ENCODE assay signal across 29 cellular contexts in genomic region chr1:77986810-77987209, GRCh38. TPM values are rescaled to one million over a fixed set of nuclear protein-coding genes. Genes with fewer than 3 reads are reported as not detected.
DNase-seq lines count a peak whose midpoint lies in the region; ATAC-seq, FAIRE-seq and TF ChIP-seq lines count a peak whose summit lies in the region.
"Had no signal": no experiment of that assay in that cellular context is flagged by ENCODE, and none has a peak within 500 bp of the region (broad histone marks: within the 10 kb centered on the region; RNA-seq: fewer than 3 reads in every experiment).

No MANE protein-coding gene starts in this region.

- peaks cover 84% of the 10 kb centered on the region for H3K79me2 ChIP-seq in mammary epithelial cell (ENCODE audit: insufficient read depth, low read length)
- H3K79me2 ChIP-seq in K562 (ENCODE audit: control insufficient read depth, insufficient read depth, low read length): peaks cover 78% of the 10 kb centered on the region

- H2AFZ ChIP-seq in mammary epithelial cell (ENCODE audit: low read depth, low read length) (no peak overlapping the region), K562 (ENCODE audit: low read depth, low read length) (no peak overlapping the region)

- H3K9me3 ChIP-seq in mammary epithelial cell (replicated peaks; ENCODE audit: insufficient read depth, low read length) (no peaks in the 10 kb centered on the region), breast epithelium (no peaks in the 10 kb centered on the region), K562 (replicated peaks; ENCODE audit: control insufficient read depth, insufficient read depth, low read depth, low read length) (no peaks in the 10 kb centered on the region), pancreas (no peaks in the 10 kb centered on the region)
- no peaks in the 10 kb centered on the region for H3K9me3 ChIP-seq in CD4-positive, alpha-beta memory T cell (ENCODE audit: control insufficient read depth in 1 of 2, low read length in 2 of 2)
- H3K9me3 ChIP-seq: MG63, right atrium auricular region, spleen, tibial nerve had no signal

- TF ChIP-seq CTCF in mammary epithelial cell (conservative IDR thresholded peaks at IDR 0.05 in 1 of 2, IDR thresholded peaks at IDR 0.05 in 1 of 2; ENCODE audit: extremely low read depth in 1 of 2, insufficient read depth in 1 of 2, low read depth in 1 of 2, low read length in 2 of 2) (no peak), breast epithelium (IDR thresholded peaks at IDR 0.05) (no peak), K562 (IDR thresholded peaks at IDR 0.05 in 2 of 3, conservative IDR thresholded peaks at IDR 0.05 in 1 of 3; ENCODE audit: insufficient read depth in 2 of 3, low read depth in 1 of 3, low read length in 3 of 3) (no peak), pancreas (IDR thresholded peaks at IDR 0.05) (no peak)

- no peak overlapping the region for H3K4me3 Mint-ChIP-seq in CD4-positive, alpha-beta memory T cell
- H3K4me3 Mint-ChIP-seq: CD4-positive, alpha-beta T cell; naive thymus-derived CD8-positive, alpha-beta T cell; T-helper 1 cell treated with Interleukin-12 subunit alpha and Interleukin-12 subunit beta and Interleukin-4 antibody, amounts not matched to agents 30 μg/mL and 1 μg/mL, for 36 hours had no signal

- in situ Hi-C loops in mammary epithelial cell (cut with MboI; ENCODE audit: low sequenced_read_pairs in 2 of 2) (no loop called here), K562 (cut with MboI) (no loop called here)

- CTCF ChIA-PET in mammary epithelial cell (lab: Charles Lee; ENCODE audit: low non-redundant PET) (no interaction called here), K562 (lab: Yijun Ruan, JAX; ENCODE audit: low intra/inter-chr PET ratio) (no interaction called here)
- CTCF ChIA-PET in CD4-positive, alpha-beta memory T cell (lab: Charles Lee; ENCODE audit: partially characterized antibody): no interaction called here

- TF ChIP-seq EP300 in K562 (IDR thresholded peaks at IDR 0.05; ENCODE audit: low read length): no peak

- H3K9me3 Mint-ChIP-seq in CD4-positive, alpha-beta memory T cell: no peaks in the 10 kb centered on the region
- H3K9me3 Mint-ChIP-seq: CD4-positive, alpha-beta T cell; naive thymus-derived CD8-positive, alpha-beta T cell; T-helper 1 cell treated with Interleukin-12 subunit alpha and Interleukin-12 subunit beta and Interleukin-4 antibody, amounts not matched to agents 30 μg/mL and 1 μg/mL, for 36 hours had no signal

- peaks cover 10 to 27% (median 21%) of the 10 kb centered on the region in 4 donors for H3K4me1 Mint-ChIP-seq in CD4-positive, alpha-beta memory T cell

- POLR2A ChIA-PET in K562 (lab: Yijun Ruan, JAX): interaction anchor here (1.6 to 9.1 kb wide), 2 partner anchors 9 to 15 kb away, joined by 5 to 118 read pairs; partner anchors contain the start of gene DNAJB4
- POLR2A ChIA-PET in CD4-positive, alpha-beta memory T cell (lab: Charles Lee; ENCODE audit: partially characterized antibody): no interaction called here

- no peak overlapping the region for H3K27ac ChIP-seq in mammary epithelial cell (ENCODE audit: insufficient read depth, low read depth, low read length)
- no peak overlapping the region for H3K27ac ChIP-seq in breast epithelium
- no peak overlapping the region for H3K27ac ChIP-seq in K562 (ENCODE audit: extremely low read depth, low read depth, low read length)
- no peak overlapping the region for H3K27ac ChIP-seq in CD4-positive, alpha-beta memory T cell (ENCODE audit: low read depth, low read length)
- H3K27ac ChIP-seq in pancreas: peak overlapping the region in 2 of 4 donors; percentile 98 to 99
- H3K27ac ChIP-seq: 22Rv1, right atrium auricular region, tibial nerve had no signal

- no peaks in the 10 kb centered on the region for H3K27me3 ChIP-seq in mammary epithelial cell (ENCODE audit: insufficient read depth, low read length)
- H3K27me3 ChIP-seq in breast epithelium: no peaks in the 10 kb centered on the region
- no peaks in the 10 kb centered on the region for H3K27me3 ChIP-seq in K562 (ENCODE audit: control insufficient read depth in 2 of 2, insufficient read depth in 2 of 2, low read length in 2 of 2)
- no peaks in the 10 kb centered on the region for H3K27me3 ChIP-seq in CD4-positive, alpha-beta memory T cell (ENCODE audit: insufficient read depth, low read length)
- H3K27me3 ChIP-seq in pancreas: no peaks in the 10 kb centered on the region
- H3K27me3 ChIP-seq: MG63, right atrium auricular region, spleen, tibial nerve had no signal

- H3K36me3 ChIP-seq in mammary epithelial cell (ENCODE audit: insufficient read depth, low read length) (peaks cover 3% of the 10 kb centered on the region), breast epithelium (no peaks in the 10 kb centered on the region), K562 (ENCODE audit: control insufficient read depth, insufficient read depth, low read length) (peaks cover 31% of the 10 kb centered on the region), pancreas (no peaks in the 10 kb centered on the region)
- H3K36me3 ChIP-seq in CD4-positive, alpha-beta memory T cell (ENCODE audit: insufficient read depth, low read length): no peaks in the 10 kb centered on the region
- H3K36me3 ChIP-seq: right atrium auricular region, spleen had no signal

- H3K4me1 ChIP-seq in mammary epithelial cell (ENCODE audit: insufficient read depth, low read length): peaks cover 9% of the 10 kb centered on the region
- H3K4me1 ChIP-seq in breast epithelium: no peaks in the 10 kb centered on the region
- no peaks in the 10 kb centered on the region; a peak in 2 of 5 replicates for H3K4me1 ChIP-seq in K562 (replicated peaks in 1 of 2; ENCODE audit: control insufficient read depth in 2 of 2, insufficient read depth in 2 of 2, low read length in 2 of 2)
- no peaks in the 10 kb centered on the region for H3K4me1 ChIP-seq in CD4-positive, alpha-beta memory T cell (ENCODE audit: insufficient read depth, low read length)
- peaks cover 4 to 41% (median 30%) of the 10 kb centered on the region in 3 donors for H3K4me1 ChIP-seq in pancreas

- DNase-seq in NCI-H82 (lab: John Stamatoyannopoulos, UW) (peak; percentile 34), NCI-H82 treated with DMSO at 0.1 percent for 48 hours (lab: John Stamatoyannopoulos, UW; ENCODE audit: unreplicated experiment) (no peak), mammary epithelial cell (peak; percentile 33), breast epithelium (ENCODE audit: low spot score in 2 of 2) (no peak), K562 (ENCODE audit: extremely low read depth in 1 of 4, low spot score in 3 of 4) (no peak), pancreas (no peak)
- DNase-seq in stimulated activated naive CD8-positive, alpha-beta T cell treated with anti-CD3 and anti-CD28 coated beads, Interleukin-15, Interleukin-2, amounts not matched to agents 100 U/mL and 50 U/mL, for 24 hours: peak; percentile 35
- no peak for DNase-seq in CD4-positive, alpha-beta memory T cell
- DNase-seq: activated CD4-positive, alpha-beta T cell treated with anti-CD3 and anti-CD28 coated beads, Interleukin-2, amount 50 U/mL, for 1 hour; activated naive CD4-positive, alpha-beta T cell treated with Interleukin-2 at 50 U/mL for 16 hours; anterior cingulate cortex; CD4-positive, alpha-beta T cell; central memory CD4-positive, alpha-beta T cell; dermis blood vessel endothelial cell; DMS 273 treated with DMSO at 0.1 percent for 48 hours; islet precursor cell; MG63; midbrain; naive thymus-derived CD8-positive, alpha-beta T cell; NCI-H1694; NCI-H2171; NCI-H510A treated with DMSO at 0.1 percent for 48 hours; spleen had no signal

- no peak overlapping the region for H3K27ac Mint-ChIP-seq in CD4-positive, alpha-beta memory T cell
- H3K27ac Mint-ChIP-seq: CD4-positive, alpha-beta T cell; T-helper 1 cell treated with Interleukin-12 subunit alpha and Interleukin-12 subunit beta and Interleukin-4 antibody, amounts not matched to agents 30 μg/mL and 1 μg/mL, for 36 hours had no signal

- H3K9me1 ChIP-seq in K562 (ENCODE audit: control insufficient read depth, insufficient read depth, low read length): no peaks in the 10 kb centered on the region

- no peak overlapping the region for H3K4me2 ChIP-seq in mammary epithelial cell (ENCODE audit: insufficient read depth, low read depth, low read length)
- H3K4me2 ChIP-seq in K562 (ENCODE audit: insufficient read depth, low read length): no peak overlapping the region

- H4K20me1 ChIP-seq in mammary epithelial cell (ENCODE audit: insufficient read depth, low read length) (no peaks in the 10 kb centered on the region), K562 (replicated peaks; ENCODE audit: control insufficient read depth, insufficient read depth, low read length) (no peaks in the 10 kb centered on the region; the same call in 1 of the 2 replicates)

- H3K4me3 ChIP-seq in mammary epithelial cell (replicated peaks in 1 of 3; ENCODE audit: insufficient read depth in 1 of 3, low read depth in 2 of 3, low read length in 3 of 3): no peak overlapping the region
- no peak overlapping the region for H3K4me3 ChIP-seq in breast epithelium
- H3K4me3 ChIP-seq in K562: no peak overlapping the region
- H3K4me3 ChIP-seq in CD4-positive, alpha-beta memory T cell (ENCODE audit: low read length in 2 of 2): no peak overlapping the region
- no peak overlapping the region for H3K4me3 ChIP-seq in pancreas
- H3K4me3 ChIP-seq: MG63, right atrium auricular region, spleen, tibial nerve had no signal

- BruUV-seq in mammary epithelial cell (replicated peaks; lab: Mats Ljungman, UMichigan) (no TSS peak), K562 (replicated peaks; lab: Mats Ljungman, UMichigan) (no TSS peak)

- no peak for TF ChIP-seq RAD21 in K562 (CRISPR knock-in tag; conservative IDR thresholded peaks at IDR 0.05 in 1 of 2, IDR thresholded peaks at IDR 0.05 in 1 of 2)

- TF ChIP-seq POLR2A in breast epithelium (IDR thresholded peaks at IDR 0.05) (no peak), K562 (conservative IDR thresholded peaks at IDR 0.05) (no peak)

- FAIRE-seq in K562 (lab: Jason Lieb, UNC) (peak; percentile 6), pancreas (lab: Jason Lieb, UNC) (no peak)
- FAIRE-seq: RCC 7860 had no signal

- no peaks in the 10 kb centered on the region for H3K27me3 Mint-ChIP-seq in CD4-positive, alpha-beta memory T cell
- H3K27me3 Mint-ChIP-seq: CD4-positive, alpha-beta T cell; naive thymus-derived CD8-positive, alpha-beta T cell had no signal

- intact Hi-C loops in mammary epithelial cell (cut with micrococcal nuclease): no loop called here
- intact Hi-C loops in breast epithelium (cut with DNase I; ENCODE audit: low total_unique reads): no loop called here
- intact Hi-C loops in K562 (cut with micrococcal nuclease): no loop called here
- intact Hi-C loops in CD4-positive, alpha-beta memory T cell (cut with micrococcal nuclease): no loop called here
- intact Hi-C loops in pancreas (cut with DNase I): loop anchor here in 1 of 3 donors (10.0 kb wide), 1 partner anchor 58 kb away; the partner anchor contains the start of gene GIPC2

- no peak overlapping the region for H3K9ac ChIP-seq in mammary epithelial cell (ENCODE audit: insufficient read depth, low read length)
- no peak overlapping the region for H3K9ac ChIP-seq in K562 (ENCODE audit: insufficient read depth in 1 of 2, low read depth in 2 of 2, low read length in 2 of 2)

- dilution Hi-C loops in mammary epithelial cell (cut with HindIII; ENCODE audit: low sequenced_read_pairs): no loop called here

- ATAC-seq in K562: peak; percentile 29; the same call in 2 of the 3 replicates
- peak; percentile 98 for ATAC-seq in stimulated activated naive CD8-positive, alpha-beta T cell treated with anti-CD3 and anti-CD28 coated beads, Interleukin-15, Interleukin-2, amounts not matched to agents 100 U/mL and 50 U/mL, for 24 hours
- ATAC-seq in pancreas: no peak
- ATAC-seq: naive thymus-derived CD8-positive, alpha-beta T cell had no signal

- peaks cover 0 to 7% of the 10 kb centered on the region in 2 donors for H3K36me3 Mint-ChIP-seq in CD4-positive, alpha-beta memory T cell

RNA-seq across cellular contexts. Expression of gene FUBP1, which starts 7.9 kb away (rescaled TPM):
- total RNA-seq in mammary epithelial cell (100 to 1,000 TPM in 1 of 2 donors, 10 to 100 TPM in 1; 85.9 to 113 TPM), breast epithelium (100 to 1,000 TPM in 2 of 3 donors, 10 to 100 TPM in 1; 96.0 to 186 (median 156) TPM), K562 (2014; rRNA removed) (182 and 192 TPM in 2 replicates), K562 (2014; rRNA removed; fragmentation: Illumina TruSeq; extraction: Trizol) (253 and 279 TPM in 2 replicates), K562 (2015; rRNA removed; fragmentation: Illumina TruSeq; extraction: Trizol) (234 and 254 TPM in 2 replicates), K562 (2021) (195 and 199 TPM in 2 replicates), pancreas (10 to 100 TPM; 36.9 to 81.5 (median 51.6) TPM)
- polyA plus RNA-seq in mammary epithelial cell (85.4 TPM), K562 (2011; rRNA removed) (292 and 294 TPM in 2 replicates), K562 (2014; fragmentation: Illumina TruSeq; extraction: Trizol) (185 and 213 TPM in 2 replicates), K562 (2014; fragmentation: Nextera tagmentation; extraction: Ambion mirVana) (100 to 1,000 TPM; 104 to 170 TPM), K562 (2014; rRNA removed) (224 and 265 TPM in 2 replicates), pancreas (10 to 100 TPM; 21.7 to 46.6 TPM)
- polyA minus RNA-seq in mammary epithelial cell: 82.6 TPM
- total RNA-seq in K562 (2011; cell fraction: chromatin; rRNA removed; ENCODE audit: low replicate concordance): 264 and 677 TPM in 2 replicates
- total RNA-seq in K562 (2011; cell fraction: nucleolus; rRNA removed): 127 and 179 TPM in 2 replicates
- total RNA-seq in K562 (2011; cell fraction: nucleoplasm; rRNA removed): 251 and 332 TPM in 2 replicates
- 136 and 194 TPM in 2 replicates for polyA plus RNA-seq in K562 (2011; cell fraction: cytosol; rRNA removed)
- 763 and 1,195 TPM in 2 replicates for polyA plus RNA-seq in K562 (2011; cell fraction: nucleus; rRNA removed)
- 143 and 152 TPM in 2 replicates for polyA plus RNA-seq in K562 (2012)
- 304 and 320 TPM in 2 replicates for polyA minus RNA-seq in K562 (2011; rRNA and poly(A)+ RNA removed)
- 101 and 114 TPM in 2 replicates for polyA minus RNA-seq in K562 (2011; cell fraction: cytosol; rRNA and poly(A)+ RNA removed)
- 359 and 608 TPM in 2 replicates for polyA minus RNA-seq in K562 (2011; cell fraction: nucleus; rRNA and poly(A)+ RNA removed)
- total RNA-seq in CD4-positive, alpha-beta memory T cell: 100 to 1,000 TPM; 246 to 270 TPM
- 10 to 100 TPM; 31.5 to 58.0 TPM for polyA plus RNA-seq in CD4-positive, alpha-beta memory T cell

RNA-seq across cellular contexts. Expression of gene DNAJB4, which starts 17.9 kb away (rescaled TPM):
- total RNA-seq in mammary epithelial cell (10 to 100 TPM; 15.6 to 25.3 TPM), breast epithelium (10 to 100 TPM; 25.3 to 39.5 (median 31.5) TPM), K562 (2014; rRNA removed) (8.5 and 13.2 TPM in 2 replicates), K562 (2014; rRNA removed; fragmentation: Illumina TruSeq; extraction: Trizol) (22.5 and 33.2 TPM in 2 replicates), K562 (2015; rRNA removed; fragmentation: Illumina TruSeq; extraction: Trizol) (18.2 and 19.8 TPM in 2 replicates), K562 (2021) (17.8 and 20.5 TPM in 2 replicates), pancreas (10 to 100 TPM; 13.1 to 38.6 (median 21.7) TPM)
- polyA plus RNA-seq in mammary epithelial cell (6.2 TPM), K562 (2011; rRNA removed) (15.2 and 23.5 TPM in 2 replicates), K562 (2014; fragmentation: Illumina TruSeq; extraction: Trizol) (16.5 and 17.5 TPM in 2 replicates), K562 (2014; fragmentation: Nextera tagmentation; extraction: Ambion mirVana) (10 to 100 TPM; 18.3 to 27.7 TPM), K562 (2014; rRNA removed) (15.3 and 20.7 TPM in 2 replicates), pancreas (1 to 10 TPM; 6.7 to 9.2 TPM)
- 7.1 TPM for polyA minus RNA-seq in mammary epithelial cell
- total RNA-seq in K562 (2011; cell fraction: chromatin; rRNA removed; ENCODE audit: low replicate concordance): 20.6 and 59.9 TPM in 2 replicates
- total RNA-seq in K562 (2011; cell fraction: nucleolus; rRNA removed): 16.6 and 21.7 TPM in 2 replicates
- total RNA-seq in K562 (2011; cell fraction: nucleoplasm; rRNA removed): 45.6 and 71.6 TPM in 2 replicates
- polyA plus RNA-seq in K562 (2011; cell fraction: cytosol; rRNA removed): 1.8 and 5.4 TPM in 2 replicates
- polyA plus RNA-seq in K562 (2011; cell fraction: nucleus; rRNA removed): 6.4 and 7.9 TPM in 2 replicates
- 11.4 and 15.5 TPM in 2 replicates for polyA plus RNA-seq in K562 (2012)
- 32.3 and 45.6 TPM in 2 replicates for polyA minus RNA-seq in K562 (2011; rRNA and poly(A)+ RNA removed)
- polyA minus RNA-seq in K562 (2011; cell fraction: cytosol; rRNA and poly(A)+ RNA removed): 9.8 and 10.6 TPM in 2 replicates
- polyA minus RNA-seq in K562 (2011; cell fraction: nucleus; rRNA and poly(A)+ RNA removed): 19.0 and 37.7 TPM in 2 replicates
- total RNA-seq in CD4-positive, alpha-beta memory T cell: 10 to 100 TPM; 15.5 to 18.3 TPM
- 1 to 10 TPM; 8.7 to 9.8 TPM for polyA plus RNA-seq in CD4-positive, alpha-beta memory T cell

RNA-seq across cellular contexts. Expression of gene GIPC2, which starts 59.0 kb away (rescaled TPM):
- total RNA-seq in mammary epithelial cell (under 1 TPM in 1 of 2 donors, not detected in 1; under 0.01 TPM), breast epithelium (1 to 10 TPM; 2.6 to 3.6 (median 2.6) TPM), K562 (2014; rRNA removed) (0.05 TPM in 1 of 2 replicates, not detected in the other), K562 (2014; rRNA removed; fragmentation: Illumina TruSeq; extraction: Trizol) (0.04 and 0.06 TPM in 2 replicates), K562 (2015; rRNA removed; fragmentation: Illumina TruSeq; extraction: Trizol) (0.04 and 0.08 TPM in 2 replicates), K562 (2021) (0.04 TPM in 2 replicates), pancreas (10 to 100 TPM; 10.8 to 22.1 (median 14.4) TPM)
- polyA plus RNA-seq in mammary epithelial cell (not detected), K562 (2011; rRNA removed) (0.04 TPM in 1 of 2 replicates, not detected in the other), K562 (2014; fragmentation: Illumina TruSeq; extraction: Trizol) (not detected in 2 replicates), K562 (2014; fragmentation: Nextera tagmentation; extraction: Ambion mirVana) (under 1 TPM in 1 of 2 experiments, not detected in 1; 0.01 TPM), K562 (2014; rRNA removed) (not detected in 2 replicates), pancreas (1 to 10 TPM; 6.3 to 8.1 TPM)
- polyA minus RNA-seq in mammary epithelial cell: not detected
- total RNA-seq in K562 (2011; cell fraction: chromatin; rRNA removed; ENCODE audit: low replicate concordance): not detected in 2 replicates
- total RNA-seq in K562 (2011; cell fraction: nucleolus; rRNA removed): not detected in 2 replicates
- total RNA-seq in K562 (2011; cell fraction: nucleoplasm; rRNA removed): not detected in 2 replicates
- not detected in 2 replicates for polyA plus RNA-seq in K562 (2011; cell fraction: cytosol; rRNA removed)
- polyA plus RNA-seq in K562 (2011; cell fraction: nucleus; rRNA removed): not detected in 2 replicates
- 0.04 TPM in 1 of 2 replicates, not detected in the other for polyA plus RNA-seq in K562 (2012)
- polyA minus RNA-seq in K562 (2011; rRNA and poly(A)+ RNA removed): not detected in 2 replicates
- not detected in 2 replicates for polyA minus RNA-seq in K562 (2011; cell fraction: cytosol; rRNA and poly(A)+ RNA removed)
- not detected in 2 replicates for polyA minus RNA-seq in K562 (2011; cell fraction: nucleus; rRNA and poly(A)+ RNA removed)
- total RNA-seq in CD4-positive, alpha-beta memory T cell: under 1 TPM; 0.28 to 0.52 TPM
- polyA plus RNA-seq in CD4-positive, alpha-beta memory T cell: under 1 TPM; 0.13 to 0.33 TPM
- total RNA-seq: CD4-positive, alpha-beta T cell; SK-MEL-5 had no signal

Comparison
In these comparisons a context has a peak if more than half of its experiments do, and no peak if none do; other contexts are left out.
1. DNase-seq: peak in NCI-H82 (single experiment), mammary epithelial cell (single experiment) and stimulated activated naive CD8-positive, alpha-beta T cell treated with anti-CD3 and anti-CD28 coated beads, Interleukin-15, Interleukin-2, amounts not matched to agents 100 U/mL and 50 U/mL, for 24 hours (single experiment); none in NCI-H82 treated with DMSO at 0.1 percent for 48 hours (single experiment), breast epithelium (0 of 2), K562 (0 of 4), CD4-positive, alpha-beta memory T cell (0 of 5) and pancreas (0 of 6).
2. ATAC-seq: peak in K562 (single experiment) and stimulated activated naive CD8-positive, alpha-beta T cell treated with anti-CD3 and anti-CD28 coated beads, Interleukin-15, Interleukin-2, amounts not matched to agents 100 U/mL and 50 U/mL, for 24 hours (single experiment); none in pancreas (0 of 4).